In genomic region chr11:57499413-57499982, GRCh38 we compare ENCODE assay signal across 1 cellular context.
TF ChIP-seq lines count a peak whose summit lies in the region.

No MANE protein-coding gene starts in this region.

TF ChIP-seq in HEK293, 187 proteins besides CTCF, POLR2A, EP300 and RAD21 (continued from another document and continues in another):
- no peak for TF ChIP-seq ZNF274 (IDR thresholded peaks at IDR 0.05; ENCODE audit: low read length)
- TF ChIP-seq ZNF274 (tag by site-specific recombination; IDR thresholded peaks at IDR 0.05; ENCODE audit: borderline replicate concordance): no peak
- TF ChIP-seq ZNF416 (tag by site-specific recombination; IDR thresholded peaks at IDR 0.05): no peak
- TF ChIP-seq OSR2 (tag by site-specific recombination; IDR thresholded peaks at IDR 0.05): no peak
- no peak for TF ChIP-seq ZNF16 (tag by site-specific recombination; IDR thresholded peaks at IDR 0.05; ENCODE audit: low read depth)
- TF ChIP-seq ZNF692 (tag by site-specific recombination; IDR thresholded peaks at IDR 0.05): no peak
- TF ChIP-seq ZFP41 (tag by site-specific recombination; IDR thresholded peaks at IDR 0.05; ENCODE audit: borderline replicate concordance): no peak
- no peak for TF ChIP-seq ZNF777 (tag by site-specific recombination; IDR thresholded peaks at IDR 0.05; ENCODE audit: borderline replicate concordance)
- no peak for TF ChIP-seq ZBTB6 (tag by site-specific recombination; IDR thresholded peaks at IDR 0.05)
- TF ChIP-seq ZBTB44 (tag by site-specific recombination; IDR thresholded peaks at IDR 0.05): no peak
- TF ChIP-seq KLF1 (tag by site-specific recombination; IDR thresholded peaks at IDR 0.05): peak; percentile 81
- TF ChIP-seq ZNF747 (tag by site-specific recombination; IDR thresholded peaks at IDR 0.05): no peak
- no peak for TF ChIP-seq SETDB1 (IDR thresholded peaks at IDR 0.05; ENCODE audit: insufficient read length, low read length)
- no peak for TF ChIP-seq OVOL3 (tag by site-specific recombination; IDR thresholded peaks at IDR 0.05)
- no peak for TF ChIP-seq ZSCAN18 (tag by site-specific recombination; IDR thresholded peaks at IDR 0.05)
- TF ChIP-seq ZNF202 (tag by site-specific recombination; IDR thresholded peaks at IDR 0.05; ENCODE audit: borderline replicate concordance): no peak
- no peak for TF ChIP-seq SCRT1 (tag by site-specific recombination; IDR thresholded peaks at IDR 0.05; ENCODE audit: borderline replicate concordance)
- no peak for TF ChIP-seq ZSCAN5A (tag by site-specific recombination; IDR thresholded peaks at IDR 0.05)
- no peak for TF ChIP-seq ZNF423 (tag by site-specific recombination; IDR thresholded peaks at IDR 0.05)
- no peak for TF ChIP-seq HOXC10 (CRISPR knock-in tag; IDR thresholded peaks at IDR 0.05)
- TF ChIP-seq PRDM10 (tag by site-specific recombination; IDR thresholded peaks at IDR 0.05): no peak
- TF ChIP-seq MZF1 (tag by site-specific recombination; IDR thresholded peaks at IDR 0.05; ENCODE audit: borderline replicate concordance): peak; percentile 75; the same call in 1 of the 2 replicates
- no peak for TF ChIP-seq ZNF785 (tag by site-specific recombination; IDR thresholded peaks at IDR 0.05)
- no peak for TF ChIP-seq ZNF133 (tag by site-specific recombination; IDR thresholded peaks at IDR 0.05)
- no peak for TF ChIP-seq REST (tag by site-specific recombination; IDR thresholded peaks at IDR 0.05)
- no peak for TF ChIP-seq ZNF211 (tag by site-specific recombination; IDR thresholded peaks at IDR 0.05; ENCODE audit: low read depth)
- TF ChIP-seq GLIS1 (tag by site-specific recombination; IDR thresholded peaks at IDR 0.05): peak; percentile 70
- TF ChIP-seq ZFP37 (tag by site-specific recombination; IDR thresholded peaks at IDR 0.05): no peak
- TF ChIP-seq ZSCAN16 (tag by site-specific recombination; IDR thresholded peaks at IDR 0.05): no peak
- TF ChIP-seq ZNF398 (tag by site-specific recombination; IDR thresholded peaks at IDR 0.05): no peak
- no peak for TF ChIP-seq ZNF654 (tag by site-specific recombination; IDR thresholded peaks at IDR 0.05; ENCODE audit: low read depth)
- TF ChIP-seq ZNF132 (tag by site-specific recombination; IDR thresholded peaks at IDR 0.05; ENCODE audit: borderline replicate concordance): no peak
- TF ChIP-seq ZNF354C (tag by site-specific recombination; IDR thresholded peaks at IDR 0.05; ENCODE audit: borderline replicate concordance, low read depth): no peak
- no peak for TF ChIP-seq ELK4 (IDR thresholded peaks at IDR 0.05; ENCODE audit: borderline replicate concordance, low read depth, low read length)
- no peak for TF ChIP-seq ZNF558 (tag by site-specific recombination; IDR thresholded peaks at IDR 0.05)
- no peak for TF ChIP-seq ZNF768 (tag by site-specific recombination; IDR thresholded peaks at IDR 0.05)
- TF ChIP-seq ZNF585B (tag by site-specific recombination; IDR thresholded peaks at IDR 0.05): no peak
- no peak for TF ChIP-seq ZNF37A (tag by site-specific recombination; IDR thresholded peaks at IDR 0.05)
- no peak for TF ChIP-seq ZNF701 (tag by site-specific recombination; IDR thresholded peaks at IDR 0.05)
- TF ChIP-seq ZNF548 (tag by site-specific recombination; IDR thresholded peaks at IDR 0.05): no peak
- TF ChIP-seq ZNF449 (tag by site-specific recombination; IDR thresholded peaks at IDR 0.05): no peak
- TF ChIP-seq PBX3 (CRISPR knock-in tag; IDR thresholded peaks at IDR 0.05): no peak
